Comparison of ENCODE assay signal across 8 cellular contexts in genomic region chr4:141158219-141158618, GRCh38. TPM values are rescaled to one million over a fixed set of nuclear protein-coding genes. Genes with fewer than 3 reads are reported as not detected.
DNase-seq lines count a peak whose midpoint lies in the region; FAIRE-seq and TF ChIP-seq lines count a peak whose summit lies in the region.

No MANE protein-coding gene starts in this region.

- peaks cover 8% of the 10 kb centered on the region for H3K27me3 Mint-ChIP-seq in osteocyte (ENCODE audit: unreplicated experiment)

- TF ChIP-seq POLR2A in GM12892 (IDR thresholded peaks at IDR 0.05; ENCODE audit: low read depth, low read length) = no peak

- TF ChIP-seq CTCF in osteocyte (IDR thresholded peaks at IDR 0.05) = peak; percentile 68

- FAIRE-seq in GM12892 (lab: Jason Lieb, UNC) = no peak

- no peak overlapping the region for H3K27ac Mint-ChIP-seq in osteocyte (ENCODE audit: unreplicated experiment)

- no peaks in the 10 kb centered on the region for H3K9me3 Mint-ChIP-seq in osteocyte (ENCODE audit: unreplicated experiment)

- H3K4me3 Mint-ChIP-seq in osteocyte (ENCODE audit: unreplicated experiment) = no peak overlapping the region

- H3K36me3 Mint-ChIP-seq in osteocyte (ENCODE audit: unreplicated experiment) = no peaks in the 10 kb centered on the region

- peak; percentile 33 for DNase-seq in SIG-M5 treated with dmso at 0.1 percent for 504 hours (lab: John Stamatoyannopoulos, UW; ENCODE audit: unreplicated experiment)
- DNase-seq in SIG-M5 (lab: John Stamatoyannopoulos, UW) = no peak
- DNase-seq in NCI-H2227 treated with DMSO at 0.1 percent for 48 hours (lab: John Stamatoyannopoulos, UW) = peak; percentile 17
- peak; percentile 18 to 44 for DNase-seq in dermis microvascular lymphatic vessel endothelial cell (ENCODE audit: low read depth in 2 of 2)
- no peak for DNase-seq in osteocyte (ENCODE audit: extremely low spot score, unreplicated experiment)
- DNase-seq in NCI-H187 treated with DMSO at 0.1 percent for 48 hours (lab: John Stamatoyannopoulos, UW) = no peak
- no peak for DNase-seq in NK-92 treated with Interleukin-12 subunit alpha and Interleukin-12 subunit beta, amount 100 ng/mL, for 24 hours (lab: John Stamatoyannopoulos, UW)
- no peak for DNase-seq in GM12892 (ENCODE audit: insufficient read length)

- no peaks in the 10 kb centered on the region for H3K4me1 Mint-ChIP-seq in osteocyte (ENCODE audit: unreplicated experiment)

RNA-seq across cellular contexts. Expression of gene RNF150, which starts 24.9 kb away (rescaled TPM):
- total RNA-seq in dermis microvascular lymphatic vessel endothelial cell (0.13 and 0.25 TPM in 2 replicates), osteocyte (56.2 and 56.5 TPM in 2 replicates)
- not detected for polyA plus RNA-seq in GM12892 (2012; ENCODE audit: missing spikeins)

Comparison
In these comparisons a context has a peak if more than half of its experiments do, and no peak if none do; other contexts are left out.
1. DNase-seq: peak in SIG-M5 treated with dmso at 0.1 percent for 504 hours (single experiment), NCI-H2227 treated with DMSO at 0.1 percent for 48 hours (single experiment) and dermis microvascular lymphatic vessel endothelial cell (2 of 2); none in SIG-M5 (single experiment), osteocyte (single experiment), NCI-H187 treated with DMSO at 0.1 percent for 48 hours (single experiment), NK-92 treated with Interleukin-12 subunit alpha and Interleukin-12 subunit beta, amount 100 ng/mL, for 24 hours (single experiment) and GM12892 (single experiment).
2. RNA of gene RNF150, which starts 24.9 kb away (total RNA-seq): 56.2 to 56.5 TPM in osteocyte; 0.13 to 0.25 TPM in dermis microvascular lymphatic vessel endothelial cell; every median in the first group is over 10 times any median in the second.